ENCODE assay signal across 39 cellular contexts in the genomic region with DNA sequence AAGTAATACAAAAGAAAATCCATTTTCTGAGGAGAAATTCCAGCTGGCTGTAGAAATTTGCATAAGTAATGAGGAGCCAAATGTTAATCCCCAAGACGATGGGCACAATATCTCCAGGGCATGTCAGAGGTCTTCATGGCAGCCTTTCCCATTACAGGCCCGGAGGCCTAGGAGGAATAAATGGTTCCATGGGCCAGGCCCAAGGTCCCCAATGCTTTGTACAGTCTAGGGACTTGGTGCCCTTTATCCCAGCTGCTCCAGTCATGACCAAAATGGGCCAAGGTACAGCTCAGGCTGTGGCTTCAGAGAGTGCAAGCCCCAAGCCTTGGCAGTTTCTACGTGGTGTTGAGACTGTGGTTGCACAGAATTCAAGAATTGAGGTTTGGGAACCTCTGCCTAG.
"Had no signal": no experiment of that assay in that cellular context is flagged by ENCODE, and none has a peak within 500 bp of the region (broad histone marks: within the 10 kb centered on the region; RNA-seq: fewer than 3 reads in every experiment).

No MANE protein-coding gene starts in this region.

- H3K4me3 Mint-ChIP-seq: activated B cell treated with CpG ODN at 0.5 μM for 24 hours; activated CD4-positive, alpha-beta memory T cell treated with anti-CD3 and anti-CD28 coated beads for 36 hours; activated CD4-positive, alpha-beta T cell treated with anti-CD3 and anti-CD28 coated beads, Interleukin-2, amount 10 ng/mL, durations not matched to agents 24 days and 14 days; activated CD8-positive, alpha-beta T cell treated with anti-CD3 and anti-CD28 coated beads for 36 hours; activated naive CD4-positive, alpha-beta T cell treated with anti-CD3 and anti-CD28 coated beads, Interleukin-2, amount 10 ng/mL, durations not matched to agents 7 days and 5 days; activated naive CD4-positive, alpha-beta T cell treated with anti-CD3 and anti-CD28 coated beads, Interleukin-2, amount 50 U/mL, for 24 hours; activated naive CD8-positive, alpha-beta T cell; activated naive CD8-positive, alpha-beta T cell treated with anti-CD3 and anti-CD28 coated beads, Interleukin-2, amount 10 ng/mL, durations not matched to agents 7 days and 5 days; activated naive CD8-positive, alpha-beta T cell treated with anti-CD3 and anti-CD28 coated beads, Interleukin-2, amount 50 U/mL, for 24 hours; activated T-cell treated with anti-CD3 and anti-CD28 coated beads, Interleukin-2, amount 50 U/mL, for 4 hours; activated T-cell treated with anti-CD3 and anti-CD28 coated beads, Interleukin-2, amount 50 U/mL, for 72 hours; activated T-helper 1 cell treated with anti-CD3 and anti-CD28 coated beads, Interleukin-12 subunit alpha, Interleukin-12 subunit beta, Interleukin-2, Interleukin-4 antibody, amounts not matched to agents 30 ng/mL and 10 ng/mL and 1 ng/mL, durations not matched to agents 14 hours and 24 hours and 36 hours; brain; central memory CD8-positive, alpha-beta T cell; T-helper 1 cell treated with Interleukin-12 subunit alpha and Interleukin-12 subunit beta and Interleukin-4 antibody, amounts not matched to agents 30 μg/mL and 1 μg/mL, for 36 hours; T-helper 2 cell treated with Interferon-gamma antibody and Interleukin-4, amounts not matched to agents 5 μg/mL and 100 μg/mL, for 36 hours had no signal

- H3K27me3 Mint-ChIP-seq: activated B cell treated with CpG ODN at 0.5 μM for 24 hours; activated CD4-positive, alpha-beta memory T cell treated with anti-CD3 and anti-CD28 coated beads for 36 hours; activated CD4-positive, alpha-beta T cell treated with anti-CD3 and anti-CD28 coated beads, Interleukin-2, amount 10 ng/mL, durations not matched to agents 24 days and 14 days; activated CD8-positive, alpha-beta T cell treated with anti-CD3 and anti-CD28 coated beads for 36 hours; activated naive CD4-positive, alpha-beta T cell treated with anti-CD3 and anti-CD28 coated beads, Interleukin-2, amount 10 ng/mL, durations not matched to agents 7 days and 5 days; activated naive CD4-positive, alpha-beta T cell treated with anti-CD3 and anti-CD28 coated beads, Interleukin-2, amount 50 U/mL, for 24 hours; activated naive CD8-positive, alpha-beta T cell; activated naive CD8-positive, alpha-beta T cell treated with anti-CD3 and anti-CD28 coated beads, Interleukin-2, amount 10 ng/mL, durations not matched to agents 7 days and 5 days; activated naive CD8-positive, alpha-beta T cell treated with anti-CD3 and anti-CD28 coated beads, Interleukin-2, amount 50 U/mL, for 24 hours; brain; central memory CD8-positive, alpha-beta T cell had no signal

- H3K36me3 ChIP-seq: ascending aorta, cardiac muscle cell had no signal

- H3K36me3 Mint-ChIP-seq: activated CD4-positive, alpha-beta memory T cell treated with anti-CD3 and anti-CD28 coated beads for 36 hours; activated naive CD4-positive, alpha-beta T cell treated with anti-CD3 and anti-CD28 coated beads, Interleukin-2, amount 10 ng/mL, durations not matched to agents 7 days and 5 days; activated naive CD4-positive, alpha-beta T cell treated with anti-CD3 and anti-CD28 coated beads, Interleukin-2, amount 50 U/mL, for 24 hours; activated naive CD8-positive, alpha-beta T cell; activated naive CD8-positive, alpha-beta T cell treated with anti-CD3 and anti-CD28 coated beads, Interleukin-2, amount 10 ng/mL, durations not matched to agents 7 days and 5 days had no signal

- DNase-seq: activated B cell treated with CpG ODN at 0.5 μM for 24 hours; activated CD4-positive, alpha-beta memory T cell treated with anti-CD3 and anti-CD28 coated beads for 36 hours; activated CD4-positive, alpha-beta T cell treated with anti-CD3 and anti-CD28 coated beads for 4 hours; activated CD4-positive, alpha-beta T cell treated with anti-CD3 and anti-CD28 coated beads, Interleukin-2, amount 10 ng/mL, durations not matched to agents 24 days and 14 days; activated CD4-positive, alpha-beta T cell treated with anti-CD3 and anti-CD28 coated beads, Interleukin-2, amount 50 U/mL, for 1 hour; activated CD4-positive, alpha-beta T cell treated with anti-CD3 and anti-CD28 coated beads, Interleukin-2, amount 50 U/mL, for 4 hours; activated CD4-positive, CD25-positive, alpha-beta regulatory T cell treated with anti-CD3 and anti-CD28 coated beads, Interleukin-2, amount 50 U/mL, for 72 hours; activated CD8-positive, alpha-beta memory T cell treated with anti-CD3 and anti-CD28 coated beads, Interleukin-2, amount 50 U/mL, for 4 hours; activated CD8-positive, alpha-beta T cell treated with anti-CD3 and anti-CD28 coated beads for 36 hours; activated effector memory CD4-positive, alpha-beta T cell treated with Interleukin-2 at 50 U/mL for 16 hours; activated gamma-delta T cell; activated naive CD4-positive, alpha-beta T cell treated with anti-CD3 and anti-CD28 coated beads, Interleukin-2, amount 10 ng/mL, durations not matched to agents 7 days and 5 days; activated naive CD4-positive, alpha-beta T cell treated with Interleukin-2 at 50 U/mL for 16 hours; activated naive CD8-positive, alpha-beta T cell treated with anti-CD3 and anti-CD28 coated beads, Interleukin-2, amount 10 ng/mL, durations not matched to agents 7 days and 5 days; activated naive CD8-positive, alpha-beta T cell treated with anti-CD3 and anti-CD28 coated beads, Interleukin-2, amount 50 U/mL, for 24 hours; activated T-cell treated with anti-CD3 and anti-CD28 coated beads for 4 hours; activated T-cell treated with anti-CD3 and anti-CD28 coated beads, Interleukin-2, amount 50 U/mL, for 1 hour; activated T-cell treated with anti-CD3 and anti-CD28 coated beads, Interleukin-2, amount 50 U/mL, for 4 hours; activated T-cell treated with anti-CD3 and anti-CD28 coated beads, Interleukin-2, amount 50 U/mL, for 72 hours; amygdala; anterior cingulate cortex; caudate nucleus; SW 1271; T-helper 1 cell; T-helper 2 cell; T-helper 9 cell had no signal

- H3K4me1 Mint-ChIP-seq: activated B cell treated with CpG ODN at 0.5 μM for 24 hours; activated CD4-positive, alpha-beta T cell treated with anti-CD3 and anti-CD28 coated beads, Interleukin-2, amount 10 ng/mL, durations not matched to agents 24 days and 14 days; activated naive CD4-positive, alpha-beta T cell treated with anti-CD3 and anti-CD28 coated beads, Interleukin-2, amount 10 ng/mL, durations not matched to agents 7 days and 5 days; activated naive CD4-positive, alpha-beta T cell treated with anti-CD3 and anti-CD28 coated beads, Interleukin-2, amount 50 U/mL, for 24 hours; activated naive CD8-positive, alpha-beta T cell treated with anti-CD3 and anti-CD28 coated beads, Interleukin-2, amount 10 ng/mL, durations not matched to agents 7 days and 5 days; activated naive CD8-positive, alpha-beta T cell treated with anti-CD3 and anti-CD28 coated beads, Interleukin-2, amount 50 U/mL, for 24 hours; brain; central memory CD8-positive, alpha-beta T cell had no signal

- H3K27ac ChIP-seq: ascending aorta, cardiac muscle cell, VCaP had no signal

- FAIRE-seq: bronchial epithelial cell, TTC549 had no signal

- H3K4me3 ChIP-seq: ascending aorta, cardiac muscle cell had no signal

- H3K27me3 ChIP-seq: ascending aorta, cardiac muscle cell had no signal

- ATAC-seq: activated CD8-positive, alpha-beta T cell treated with anti-CD3 and anti-CD28 coated beads for 36 hours; activated naive CD8-positive, alpha-beta T cell treated with anti-CD3 and anti-CD28 coated beads, Interleukin-2, amount 50 U/mL, for 24 hours; activated T-cell treated with anti-CD3 and anti-CD28 coated beads, Interleukin-2, amount 50 U/mL, for 4 hours; activated T-cell treated with anti-CD3 and anti-CD28 coated beads, Interleukin-2, amount 50 U/mL, for 72 hours had no signal

- H3K4me1 ChIP-seq: ascending aorta had no signal

- H3K27ac Mint-ChIP-seq: activated B cell treated with CpG ODN at 0.5 μM for 24 hours; activated CD4-positive, alpha-beta memory T cell treated with anti-CD3 and anti-CD28 coated beads for 36 hours; activated CD4-positive, alpha-beta T cell treated with anti-CD3 and anti-CD28 coated beads, Interleukin-2, amount 10 ng/mL, durations not matched to agents 24 days and 14 days; activated CD8-positive, alpha-beta T cell treated with anti-CD3 and anti-CD28 coated beads for 36 hours; activated naive CD4-positive, alpha-beta T cell treated with anti-CD3 and anti-CD28 coated beads, Interleukin-2, amount 10 ng/mL, durations not matched to agents 7 days and 5 days; activated naive CD4-positive, alpha-beta T cell treated with anti-CD3 and anti-CD28 coated beads, Interleukin-2, amount 50 U/mL, for 24 hours; activated naive CD8-positive, alpha-beta T cell; activated naive CD8-positive, alpha-beta T cell treated with anti-CD3 and anti-CD28 coated beads, Interleukin-2, amount 10 ng/mL, durations not matched to agents 7 days and 5 days; activated naive CD8-positive, alpha-beta T cell treated with anti-CD3 and anti-CD28 coated beads, Interleukin-2, amount 50 U/mL, for 24 hours; activated T-cell treated with anti-CD3 and anti-CD28 coated beads, Interleukin-2, amount 50 U/mL, for 72 hours; activated T-helper 1 cell treated with anti-CD3 and anti-CD28 coated beads, Interleukin-12 subunit alpha, Interleukin-12 subunit beta, Interleukin-2, Interleukin-4 antibody, amounts not matched to agents 30 ng/mL and 10 ng/mL and 1 ng/mL, durations not matched to agents 14 hours and 24 hours and 36 hours; activated T-helper 2 cell treated with anti-CD3 and anti-CD28 coated beads, Interferon-gamma antibody, Interleukin-2, Interleukin-4, amounts not matched to agents 10 μg/mL and 5 μg/mL and 100 μg/mL, durations not matched to agents 14 hours and 24 hours and 36 hours; brain; T-helper 1 cell treated with Interleukin-12 subunit alpha and Interleukin-12 subunit beta and Interleukin-4 antibody, amounts not matched to agents 30 μg/mL and 1 μg/mL, for 36 hours; T-helper 2 cell treated with Interferon-gamma antibody and Interleukin-4, amounts not matched to agents 5 μg/mL and 100 μg/mL, for 36 hours had no signal
